In the genomic region with DNA sequence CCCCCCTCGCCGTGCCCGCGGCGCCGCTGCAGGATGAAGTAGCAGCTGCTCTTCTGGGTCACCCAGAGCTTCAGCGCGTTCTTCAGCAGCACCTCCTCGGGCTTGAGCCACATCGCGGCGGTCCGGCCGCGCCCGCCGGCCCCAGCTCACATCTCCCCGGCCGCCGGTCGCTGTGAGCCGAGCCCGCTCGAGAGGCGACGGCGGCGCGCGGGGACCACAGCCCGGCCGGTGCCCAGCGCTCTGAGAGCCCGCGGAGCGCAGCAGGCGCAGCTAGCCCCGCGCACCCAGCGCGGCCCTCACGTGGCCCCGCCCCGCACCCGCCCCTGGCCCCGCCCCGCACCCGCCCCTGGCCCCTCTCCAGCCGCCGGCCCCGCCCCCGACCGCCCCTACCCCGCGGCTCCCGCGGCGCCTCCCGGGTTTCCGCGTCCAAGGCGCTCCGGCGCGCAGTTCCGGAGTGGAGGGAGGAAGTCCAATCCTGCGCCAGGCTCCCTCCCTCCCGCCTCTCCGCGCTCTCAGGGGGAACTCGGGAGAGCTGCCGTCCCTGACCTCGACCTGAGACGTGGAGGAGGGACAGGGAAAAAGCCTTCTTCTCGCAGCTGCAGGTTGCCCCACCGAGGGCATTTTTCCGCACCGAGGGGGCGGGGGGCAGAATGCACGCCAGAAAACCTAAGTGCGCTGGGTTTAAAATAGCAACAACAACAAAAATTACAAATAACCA, we compare ENCODE assay signal across 8 cellular contexts. TPM values are rescaled to one million over a fixed set of nuclear protein-coding genes. Genes with fewer than 3 reads are reported as not detected.
DNase-seq lines count a peak whose midpoint lies in the region; TF ChIP-seq lines count a peak whose summit lies in the region.

TBC1D8 (minus strand) TSS at position 242 of the 718 bp plus-strand sequence; CDS start at position 113, 129 bp downstream.

- H3K4me3 ChIP-seq in MG63 (peak within 1 kb of the TSS; percentile 81), adrenal gland (peak within 1 kb of the TSS in 2 of 4 donors; percentile 62 to 94), parathyroid adenoma (ENCODE audit: low read depth, low read length) (peak within 1 kb of the TSS; percentile 63), tibial artery (peak within 1 kb of the TSS; percentile 90 to 92)

- 0 to 1% (median 0%) methylated on average over 9 to 80 of the region's 81 CpGs for WGBS in adrenal gland, 4 donors

- H2AFZ ChIP-seq in parathyroid adenoma = peak within 1 kb of the TSS; percentile 82

- TF ChIP-seq CTCF in adrenal gland (IDR thresholded peaks at IDR 0.05) (peak in 1 of 6 experiments; percentile 5), parathyroid adenoma (IDR thresholded peaks at IDR 0.05) (no peak), tibial artery (IDR thresholded peaks at IDR 0.05) (no peak)

- H3K9me3 ChIP-seq in MG63 (no peaks in the 10 kb centered on the region), adrenal gland (replicated peaks in 1 of 3) (no peaks in the 10 kb centered on the region), parathyroid adenoma (ENCODE audit: control insufficient read depth, low read length) (no peaks in the 10 kb centered on the region), tibial artery (no peaks in the 10 kb centered on the region)

- intact Hi-C loops in adrenal gland (cut with DNase I) = loop anchor here (5.0 kb wide), 3 partner anchors 109 to 139 kb away; no protein-coding TSS in a partner anchor
- intact Hi-C loops in cardiac septum (cut with DNase I) = loop anchor here (1.0 to 10.0 kb wide), 4 partner anchors 26 to 336 kb away; partner anchors contain the start of gene CNOT11
- intact Hi-C loops in tibial artery (cut with DNase I; ENCODE audit: low total_unique reads) = loop anchor here (2.0 kb wide), 1 partner anchor 146 kb away; no protein-coding TSS in a partner anchor

- no peaks in the 10 kb centered on the region for H3K27me3 ChIP-seq in MG63
- no peaks in the 10 kb centered on the region for H3K27me3 ChIP-seq in adrenal gland
- H3K27me3 ChIP-seq in parathyroid adenoma (ENCODE audit: control insufficient read depth, insufficient read depth, low read length) = no peaks in the 10 kb centered on the region
- H3K27me3 ChIP-seq in tibial artery = no peaks in the 10 kb centered on the region

- DNase-seq in EH (ENCODE audit: low read depth) (peak; percentile 84), GOT3 (lab: John Stamatoyannopoulos, UW) (peak; percentile 54), MG63 (peak; percentile 87), SW 1271 (lab: John Stamatoyannopoulos, UW) (peak; percentile 46 to 73), adrenal gland (peak; percentile 84 to 89 (median 88)), cardiac septum (ENCODE audit: low spot score) (peak; percentile 97), tibial artery (peak; percentile 85 to 95)

- H3K36me3 ChIP-seq in MG63 = peaks cover 7% of the 10 kb centered on the region
- H3K36me3 ChIP-seq in adrenal gland (replicated peaks in 1 of 2) = no peaks in the 10 kb centered on the region
- no peaks in the 10 kb centered on the region for H3K36me3 ChIP-seq in parathyroid adenoma (ENCODE audit: control insufficient read depth, insufficient read depth, low read length)
- H3K36me3 ChIP-seq in tibial artery = no peaks in the 10 kb centered on the region

- no peak within 1 kb of the TSS for H3K9ac ChIP-seq in parathyroid adenoma

- H3K4me1 ChIP-seq in adrenal gland (replicated peaks in 1 of 2) (peaks cover 0 to 32% of the 10 kb centered on the region in 2 donors), parathyroid adenoma (peaks cover 13% of the 10 kb centered on the region), tibial artery (peaks cover 0 to 44% (median 26%) of the 10 kb centered on the region in 4 donors)

- H3K4me2 ChIP-seq in parathyroid adenoma (ENCODE audit: low read length) = peak within 1 kb of the TSS; percentile 71

- peak within 1 kb of the TSS in 4 of 5 donors; percentile 26 to 91 (median 72) for H3K27ac ChIP-seq in adrenal gland
- peak within 1 kb of the TSS; percentile 69 for H3K27ac ChIP-seq in parathyroid adenoma
- peak within 1 kb of the TSS; percentile 74 to 80 for H3K27ac ChIP-seq in tibial artery

- peak; percentile 54 to 82 for TF ChIP-seq POLR2A in adrenal gland (IDR thresholded peaks at IDR 0.05)

- peaks cover 13% of the 10 kb centered on the region for H3K79me2 ChIP-seq in parathyroid adenoma

RNA-seq across cellular contexts. Expression of gene TBC1D8, which starts in this region (rescaled TPM):
- 9.5 and 15.5 TPM in 2 replicates for total RNA-seq in MG63 (2014; rRNA removed; shearing (Covaris generic); ENCODE audit: low replicate concordance)
- 10 to 100 TPM in 5 of 8 donors, 1 to 10 TPM in 3; 7.6 to 17.2 (median 10.8) TPM for total RNA-seq in adrenal gland
- 10 to 100 TPM in 2 of 3 donors, 1 to 10 TPM in 1; 7.8 to 13.6 (median 12.2) TPM for polyA plus RNA-seq in adrenal gland
- total RNA-seq in cardiac septum = 52.3 TPM
